ENCODE assay signal across 18 cellular contexts in the genomic region with DNA sequence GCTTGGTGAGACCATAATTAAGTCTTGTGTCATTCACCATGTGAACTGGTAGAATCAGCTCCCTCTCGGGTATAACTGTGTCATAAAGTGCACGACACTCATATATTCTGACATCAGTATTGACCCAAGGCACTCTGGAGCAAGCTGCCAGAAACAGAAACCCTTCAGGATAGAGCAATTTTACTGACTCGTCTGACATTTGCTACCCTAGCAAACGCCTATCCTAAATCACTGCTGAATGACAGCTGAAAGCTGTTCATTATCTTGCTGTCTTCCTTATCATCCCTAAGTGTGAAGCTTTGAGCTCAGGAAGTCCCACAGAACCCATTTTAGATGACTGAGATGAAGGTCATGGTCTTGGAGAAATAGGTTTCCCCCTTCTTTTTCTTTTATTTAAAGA. TPM values are rescaled to one million over a fixed set of nuclear protein-coding genes. Genes with fewer than 3 reads are reported as not detected.
DNase-seq lines count a peak whose midpoint lies in the region; TF ChIP-seq lines count a peak whose summit lies in the region.
"Had no signal": no experiment of that assay in that cellular context is flagged by ENCODE, and none has a peak within 500 bp of the region (broad histone marks: within the 10 kb centered on the region; RNA-seq: fewer than 3 reads in every experiment).

No MANE protein-coding gene starts in this region.

- peak overlapping the region; percentile 69 for H3K27ac Mint-ChIP-seq in glutamatergic neuron (ENCODE audit: unreplicated experiment)
- H3K27ac Mint-ChIP-seq: B cell; CD8-positive, alpha-beta T cell had no signal

- no peaks in the 10 kb centered on the region for H3K9me2 ChIP-seq in neural cell (ENCODE audit: insufficient read depth, low read length)

- TF ChIP-seq RAD21 in neural cell (conservative IDR thresholded peaks at IDR 0.05) = no peak

- TF ChIP-seq EP300 in neural cell (conservative IDR thresholded peaks at IDR 0.05; ENCODE audit: poor library complexity, severe bottlenecking) = peak; percentile 98

- H3F3A ChIP-seq in neural cell (ENCODE audit: insufficient read depth, low read length, poor library complexity, severe bottlenecking) = peaks cover 3% of the 10 kb centered on the region

- DNase-seq in cardiac muscle cell (ENCODE audit: low read depth in 1 of 2, low spot score in 1 of 2) (no peak), left ventricle myocardium inferior (no peak), glutamatergic neuron (no peak), coronary artery (ENCODE audit: low spot score) (no peak), NCI-H1417 (lab: John Stamatoyannopoulos, UW) (no peak)
- DNase-seq: CD8-positive, alpha-beta T cell; COR-L47; DMS 273 treated with DMSO at 0.1 percent for 48 hours; DMS53; DND-41; EL; GM23248 had no signal

- H3K4me1 Mint-ChIP-seq in glutamatergic neuron (ENCODE audit: low read depth, unreplicated experiment) = peaks cover 41% of the 10 kb centered on the region

- H4K20me1 ChIP-seq in neural cell (ENCODE audit: insufficient read depth) = no peaks in the 10 kb centered on the region

- H3K9ac ChIP-seq in neural cell (ENCODE audit: low read length) = peak overlapping the region; percentile 59
- H3K9ac ChIP-seq: BLaER1 treated with 17β-estradiol and CSF1 and Interleukin-3, amounts not matched to agents 10 nM and 100 nM; GM23248 had no signal

- TF ChIP-seq CTCF in cardiac muscle cell (IDR thresholded peaks at IDR 0.05; ENCODE audit: low read depth, low read length) (no peak), left ventricle myocardium inferior (IDR thresholded peaks at IDR 0.05; ENCODE audit: borderline replicate concordance) (no peak), glutamatergic neuron (IDR thresholded peaks at IDR 0.05; ENCODE audit: partially characterized antibody, unreplicated experiment) (no peak), neural cell (IDR thresholded peaks at IDR 0.05; ENCODE audit: poor library complexity, severe bottlenecking) (no peak), coronary artery (IDR thresholded peaks at IDR 0.05) (no peak)

- H3K4me1 ChIP-seq in cardiac muscle cell (ENCODE audit: low read depth) (peaks cover 18% of the 10 kb centered on the region), left ventricle myocardium inferior (peaks cover 26% of the 10 kb centered on the region)

- H3K4me3 Mint-ChIP-seq in glutamatergic neuron (ENCODE audit: unreplicated experiment) = peak overlapping the region; percentile 32
- H3K4me3 Mint-ChIP-seq: B cell; CD8-positive, alpha-beta T cell had no signal

- intact Hi-C loops in left ventricle myocardium inferior (cut with micrococcal nuclease) = no loop called here

- H3K79me2 ChIP-seq in neural cell (replicated peaks; ENCODE audit: insufficient read depth, low read length) = peaks cover 88% of the 10 kb centered on the region

- H3K27me3 Mint-ChIP-seq in glutamatergic neuron (ENCODE audit: unreplicated experiment) = peaks cover 2% of the 10 kb centered on the region

- H3K9me3 ChIP-seq in cardiac muscle cell (ENCODE audit: low read depth) (no peaks in the 10 kb centered on the region), left ventricle myocardium inferior (replicated peaks) (no peaks in the 10 kb centered on the region), neural cell (ENCODE audit: low read length) (no peaks in the 10 kb centered on the region)
- H3K9me3 ChIP-seq: BLaER1 treated with 17β-estradiol and CSF1 and Interleukin-3, amounts not matched to agents 10 nM and 100 nM; HAP-1 had no signal

- peak overlapping the region; percentile 12 for H3K4me2 ChIP-seq in neural cell (ENCODE audit: low read length)
- H3K4me2 ChIP-seq: BLaER1 treated with 17β-estradiol and CSF1 and Interleukin-3, amounts not matched to agents 10 nM and 100 nM had no signal

- H3K27me3 ChIP-seq in cardiac muscle cell (no peaks in the 10 kb centered on the region), left ventricle myocardium inferior (ENCODE audit: low read depth) (no peaks in the 10 kb centered on the region), neural cell (ENCODE audit: insufficient read depth, low read depth, low read length) (no peaks in the 10 kb centered on the region)
- H3K27me3 ChIP-seq: BLaER1 treated with 17β-estradiol and CSF1 and Interleukin-3, amounts not matched to agents 10 nM and 100 nM had no signal

- H3K27ac ChIP-seq in cardiac muscle cell (peak overlapping the region; percentile 10), left ventricle myocardium inferior (replicated peaks) (no peak overlapping the region), neural cell (ENCODE audit: low read length) (peak overlapping the region; percentile 93), coronary artery (no peak overlapping the region)
- H3K27ac ChIP-seq: BLaER1 treated with 17β-estradiol and CSF1 and Interleukin-3, amounts not matched to agents 10 nM and 100 nM; GM23248; HL-60 had no signal

- H3K36me3 ChIP-seq in cardiac muscle cell = no peaks in the 10 kb centered on the region
- no peaks in the 10 kb centered on the region for H3K36me3 ChIP-seq in left ventricle myocardium inferior
- peaks cover 8% of the 10 kb centered on the region for H3K36me3 ChIP-seq in neural cell (ENCODE audit: insufficient read depth, low read length)
- H3K36me3 ChIP-seq: HAP-1 had no signal

- no peak overlapping the region for H2AFZ ChIP-seq in neural cell (ENCODE audit: low read depth, low read length)
- H2AFZ ChIP-seq: GM23248 had no signal

- no peaks in the 10 kb centered on the region for H3K36me3 Mint-ChIP-seq in glutamatergic neuron (ENCODE audit: unreplicated experiment)

- H3K4me3 ChIP-seq in cardiac muscle cell (no peak overlapping the region), left ventricle myocardium inferior (no peak overlapping the region), neural cell (ENCODE audit: low read length) (peak overlapping the region; percentile 44), coronary artery (no peak overlapping the region)
- H3K4me3 ChIP-seq: BLaER1 treated with 17β-estradiol and CSF1 and Interleukin-3, amounts not matched to agents 10 nM and 100 nM; GM12878; GM23248; HAP-1 had no signal

- peaks cover 2% of the 10 kb centered on the region for H3K9me3 Mint-ChIP-seq in glutamatergic neuron (ENCODE audit: unreplicated experiment)
- H3K9me3 Mint-ChIP-seq: CD8-positive, alpha-beta T cell had no signal

TF ChIP-seq in neural cell, 6 proteins besides CTCF, POLR2A, EP300 and RAD21:
- TF ChIP-seq MXI1 (conservative IDR thresholded peaks at IDR 0.05; ENCODE audit: poor library complexity, severe bottlenecking) (no peak), TAF1 (IDR thresholded peaks at IDR 0.05; ENCODE audit: low read depth) (no peak), POLR2AphosphoS5 (IDR thresholded peaks at IDR 0.05) (peak; percentile 70), SMC3 (conservative IDR thresholded peaks at IDR 0.05; ENCODE audit: poor library complexity) (peak; percentile 27), REST (IDR thresholded peaks at IDR 0.05; ENCODE audit: borderline replicate concordance) (no peak), EZH2 (IDR thresholded peaks at IDR 0.05; ENCODE audit: borderline replicate concordance, insufficient read depth, low read length, poor library complexity, severe bottlenecking) (no peak)

RNA-seq across cellular contexts. Expression of gene PTCH1, which starts 27.8 kb away (rescaled TPM):
- total RNA-seq in cardiac muscle cell (8.3 and 13.9 TPM in 2 replicates), left ventricle myocardium inferior (6.6 TPM), glutamatergic neuron (ENCODE audit: unreplicated experiment) (104 TPM)
- polyA plus RNA-seq in cardiac muscle cell (7.3 and 9.6 TPM in 2 replicates), neural cell (15.6 and 20.0 TPM in 2 replicates)
- polyA minus RNA-seq in neural cell = 32.9 and 53.0 TPM in 2 replicates

Comparison
In these comparisons a context has a peak if more than half of its experiments do, and no peak if none do; other contexts are left out.
1. H3K27ac ChIP-seq: peak in cardiac muscle cell (single experiment) and neural cell (single experiment); none in left ventricle myocardium inferior (single experiment) and coronary artery (0 of 2).